9 cellular contexts compared by ENCODE assay signal in the genomic region with DNA sequence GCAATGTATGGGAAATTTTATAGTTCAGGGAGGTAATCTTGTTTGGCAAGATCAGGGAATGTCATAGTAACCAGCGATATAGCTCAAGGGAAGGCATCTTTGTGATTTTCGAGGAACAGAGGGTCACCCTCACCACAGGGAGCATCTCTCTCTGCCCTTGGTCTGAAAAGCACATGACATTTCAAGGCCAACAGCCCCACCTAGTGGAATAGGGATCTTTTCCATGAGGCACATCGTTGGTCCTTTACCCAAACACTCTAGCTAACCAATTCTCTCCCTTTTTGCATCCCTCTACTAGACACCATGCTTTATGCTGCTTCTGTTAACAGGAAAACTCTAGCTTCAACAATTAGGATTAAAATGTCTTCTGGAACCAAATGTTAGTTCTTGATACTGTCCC.
DNase-seq lines count a peak whose midpoint lies in the region; ATAC-seq, FAIRE-seq and TF ChIP-seq lines count a peak whose summit lies in the region.
"Had no signal": no experiment of that assay in that cellular context is flagged by ENCODE, and none has a peak within 500 bp of the region (broad histone marks: within the 10 kb centered on the region; RNA-seq: fewer than 3 reads in every experiment).

No MANE protein-coding gene starts in this region.

- peaks cover 33% of the 10 kb centered on the region for H3K9me3 Mint-ChIP-seq in CD8-positive, alpha-beta T cell
- peaks cover 34 to 49% of the 10 kb centered on the region in 2 donors for H3K9me3 Mint-ChIP-seq in stimulated activated naive CD8-positive, alpha-beta T cell treated with anti-CD3 and anti-CD28 coated beads, Interleukin-15, amount 100 ng/mL, for 72 hours

- H3K36me3 Mint-ChIP-seq in CD8-positive, alpha-beta T cell, result peaks cover 6% of the 10 kb centered on the region

- no peaks in the 10 kb centered on the region for H3K27me3 Mint-ChIP-seq in CD8-positive, alpha-beta T cell (ENCODE audit: low read depth)
- H3K27me3 Mint-ChIP-seq in stimulated activated naive CD8-positive, alpha-beta T cell treated with anti-CD3 and anti-CD28 coated beads, Interleukin-15, amount 100 ng/mL, for 72 hours, result no peaks in the 10 kb centered on the region
- H3K27me3 Mint-ChIP-seq: T-helper 17 cell had no signal

- CTCF ChIA-PET in CD8-positive, alpha-beta T cell (lab: Charles Lee), result interaction anchor here (0.9 to 1.9 kb wide), 5 partner anchors 341 to 869 kb away, joined by 3 to 9 read pairs (median 4); no protein-coding TSS in a partner anchor
- CTCF ChIA-PET in SK-N-SH (lab: Yijun Ruan, JAX) (interaction anchor here (0.6 to 1.2 kb wide), 6 partner anchors 13 to 1945 kb away, joined by 3 to 4 read pairs (median 3); no protein-coding TSS in a partner anchor), endothelial cell of umbilical vein (lab: Charles Lee) (interaction anchor here (0.6 to 3.3 kb wide), 10 partner anchors 343 to 1534 kb away, joined by 3 to 31 read pairs (median 4); no protein-coding TSS in a partner anchor)

- H2AFZ ChIP-seq in SK-N-SH (ENCODE audit: low read depth) (no peak overlapping the region), endothelial cell of umbilical vein (ENCODE audit: low read depth, low read length) (no peak overlapping the region)

- H3K9ac ChIP-seq in SK-N-SH (no peak overlapping the region), endothelial cell of umbilical vein (replicated peaks; ENCODE audit: extremely low read depth, insufficient read depth, low read length) (no peak overlapping the region)

- H3K9me1 ChIP-seq in endothelial cell of umbilical vein (replicated peaks; ENCODE audit: control insufficient read depth, extremely low read depth, insufficient read depth, low read length), result no peaks in the 10 kb centered on the region

- intact Hi-C loops in CD8-positive, alpha-beta T cell (cut with DNase I, micrococcal nuclease), result loop anchor here in 1 of 2 experiments (2.0 kb wide), 1 partner anchor 1534 kb away; no protein-coding TSS in a partner anchor
- intact Hi-C loops in endothelial cell of umbilical vein (cut with micrococcal nuclease), result loop anchor here (1.0 to 10.0 kb wide), 5 partner anchors 342 to 1008 kb away; no protein-coding TSS in a partner anchor

- H3K27ac Mint-ChIP-seq in CD8-positive, alpha-beta T cell, result no peak overlapping the region
- no peak overlapping the region for H3K27ac Mint-ChIP-seq in stimulated activated naive CD8-positive, alpha-beta T cell treated with anti-CD3 and anti-CD28 coated beads, Interleukin-15, amount 100 ng/mL, for 72 hours
- H3K27ac Mint-ChIP-seq: T-helper 17 cell had no signal

- H3K27ac ChIP-seq in CD8-positive, alpha-beta T cell (ENCODE audit: low read depth, low read length), result no peak overlapping the region
- H3K27ac ChIP-seq in SK-N-SH (ENCODE audit: low read depth in 2 of 2, low read length in 1 of 2) (no peak overlapping the region), endothelial cell of umbilical vein (ENCODE audit: insufficient read depth, low read depth, low read length) (no peak overlapping the region)

- dilution Hi-C loops in endothelial cell of umbilical vein (cut with MboI; ENCODE audit: extremely low pct_ligation_motif_present, low sequenced_read_pairs), result no loop called here

- H3K4me1 ChIP-seq in CD8-positive, alpha-beta T cell (ENCODE audit: insufficient read depth, low read length), result no peaks in the 10 kb centered on the region
- H3K4me1 ChIP-seq in SK-N-SH (ENCODE audit: control insufficient read depth in 1 of 2, insufficient read depth in 2 of 2, low read depth in 1 of 2, low read length in 1 of 2), result no peaks in the 10 kb centered on the region
- H3K4me1 ChIP-seq in endothelial cell of umbilical vein (ENCODE audit: control insufficient read depth, extremely low read depth, insufficient read depth, low read length), result no peaks in the 10 kb centered on the region

- peak in 6 of 7 experiments; percentile 5 to 53 (median 18) for DNase-seq in CD8-positive, alpha-beta T cell
- DNase-seq in GM13977 (ENCODE audit: low spot score) (peak; percentile 2), SK-N-SH (peak; percentile 4), endothelial cell of umbilical vein (ENCODE audit: low read depth, low spot score) (peak; percentile 39), epidermal melanocyte (ENCODE audit: insufficient read length, low spot score) (no peak)
- peak; percentile 11 to 16 for DNase-seq in stimulated activated naive CD8-positive, alpha-beta T cell treated with anti-CD3 and anti-CD28 coated beads, Interleukin-15, amount 100 ng/mL, for 72 hours

- H3K79me2 ChIP-seq in SK-N-SH (ENCODE audit: insufficient read depth) (no peaks in the 10 kb centered on the region), endothelial cell of umbilical vein (ENCODE audit: control insufficient read depth, insufficient read depth, low read length) (no peaks in the 10 kb centered on the region)

- FAIRE-seq in endothelial cell of umbilical vein (lab: Jason Lieb, UNC), result peak; percentile 84

- H3K36me3 ChIP-seq in CD8-positive, alpha-beta T cell (ENCODE audit: insufficient read depth, low read length), result no peaks in the 10 kb centered on the region
- H3K36me3 ChIP-seq in SK-N-SH (replicated peaks in 1 of 2; ENCODE audit: control insufficient read depth in 1 of 2, insufficient read depth in 2 of 2, low read length in 1 of 2) (no peaks in the 10 kb centered on the region), endothelial cell of umbilical vein (ENCODE audit: control insufficient read depth in 2 of 2, extremely low read depth in 1 of 2, insufficient read depth in 2 of 2, low read length in 2 of 2) (no peaks in the 10 kb centered on the region)

- H3K4me2 ChIP-seq in SK-N-SH (no peak overlapping the region), endothelial cell of umbilical vein (ENCODE audit: insufficient read depth, low read length) (no peak overlapping the region)

- no peak overlapping the region for H3K4me3 Mint-ChIP-seq in CD8-positive, alpha-beta T cell
- no peak overlapping the region for H3K4me3 Mint-ChIP-seq in stimulated activated naive CD8-positive, alpha-beta T cell treated with anti-CD3 and anti-CD28 coated beads, Interleukin-15, amount 100 ng/mL, for 72 hours
- H3K4me3 Mint-ChIP-seq: T-helper 17 cell had no signal

- H3K27me3 ChIP-seq in CD8-positive, alpha-beta T cell (ENCODE audit: insufficient read depth, low read length), result no peaks in the 10 kb centered on the region
- no peaks in the 10 kb centered on the region for H3K27me3 ChIP-seq in SK-N-SH (ENCODE audit: insufficient read depth)
- H3K27me3 ChIP-seq in endothelial cell of umbilical vein (ENCODE audit: control insufficient read depth in 2 of 2, insufficient read depth in 2 of 2, low read length in 2 of 2), result no peaks in the 10 kb centered on the region

- H3K9me2 ChIP-seq in SK-N-SH, result no peaks in the 10 kb centered on the region

- ATAC-seq in CD8-positive, alpha-beta T cell, result no peak
- ATAC-seq in HG03378 (IDR thresholded peaks at IDR 0.05; ENCODE audit: unreplicated experiment) (peak; percentile 62), HG03039 (IDR thresholded peaks at IDR 0.05; ENCODE audit: unreplicated experiment) (no peak)
- ATAC-seq in stimulated activated naive CD8-positive, alpha-beta T cell treated with anti-CD3 and anti-CD28 coated beads, Interleukin-15, amount 100 ng/mL, for 72 hours, result no peak
- ATAC-seq: T-helper 17 cell had no signal

- no TSS peak for BruUV-seq in endothelial cell of umbilical vein (replicated peaks; lab: Mats Ljungman, UMichigan)

- TF ChIP-seq RAD21 in SK-N-SH (IDR thresholded peaks at IDR 0.05; ENCODE audit: low read length), result peak; percentile 66

- no peaks in the 10 kb centered on the region for H4K20me1 ChIP-seq in SK-N-SH (ENCODE audit: insufficient read depth)
- H4K20me1 ChIP-seq in endothelial cell of umbilical vein (replicated peaks; ENCODE audit: control insufficient read depth, extremely low read depth, insufficient read depth, low read length), result no peaks in the 10 kb centered on the region

- peak; percentile 36 for TF ChIP-seq CTCF in CD8-positive, alpha-beta T cell (IDR thresholded peaks at IDR 0.05)
- TF ChIP-seq CTCF in GM13977 (IDR thresholded peaks at IDR 0.05; ENCODE audit: extremely low read depth, insufficient read depth, missing control alignments) (peak; percentile 64), SK-N-SH (IDR thresholded peaks at IDR 0.05) (peak; percentile 51), endothelial cell of umbilical vein (IDR thresholded peaks at IDR 0.05; ENCODE audit: extremely low read depth in 1 of 2, insufficient read depth in 1 of 2, low read depth in 1 of 2, low read length in 2 of 2) (peak; percentile 33 to 43)

- H3K4me1 Mint-ChIP-seq in CD8-positive, alpha-beta T cell (ENCODE audit: low read depth), result peaks cover 1% of the 10 kb centered on the region
- no peaks in the 10 kb centered on the region for H3K4me1 Mint-ChIP-seq in stimulated activated naive CD8-positive, alpha-beta T cell treated with anti-CD3 and anti-CD28 coated beads, Interleukin-15, amount 100 ng/mL, for 72 hours
- H3K4me1 Mint-ChIP-seq: T-helper 17 cell had no signal

- TF ChIP-seq POLR2A in endothelial cell of umbilical vein (IDR thresholded peaks at IDR 0.05; ENCODE audit: low read depth, low read length), result no peak

- POLR2A ChIA-PET in CD8-positive, alpha-beta T cell (lab: Charles Lee), result no interaction called here
- POLR2A ChIA-PET in SK-N-SH (lab: Yijun Ruan, JAX) (no interaction called here), endothelial cell of umbilical vein (lab: Charles Lee) (no interaction called here)

- H3F3A ChIP-seq in SK-N-SH (replicated peaks; ENCODE audit: insufficient read depth), result no peaks in the 10 kb centered on the region

- H3K9me3 ChIP-seq in CD8-positive, alpha-beta T cell (ENCODE audit: low read length), result no peaks in the 10 kb centered on the region
- no peaks in the 10 kb centered on the region for H3K9me3 ChIP-seq in SK-N-SH
- H3K9me3 ChIP-seq in endothelial cell of umbilical vein (replicated peaks; ENCODE audit: control insufficient read depth, insufficient read depth, low read length), result no peaks in the 10 kb centered on the region

- no peak overlapping the region for H3K4me3 ChIP-seq in CD8-positive, alpha-beta T cell (ENCODE audit: low read depth, low read length)
- H3K4me3 ChIP-seq in SK-N-SH (ENCODE audit: low read depth in 2 of 2, low read length in 1 of 2) (no peak overlapping the region), endothelial cell of umbilical vein (replicated peaks in 1 of 3; ENCODE audit: insufficient read depth in 1 of 3, low read depth in 1 of 3, low read length in 3 of 3) (no peak overlapping the region)

- WGBS in SK-N-SH (ENCODE audit: low lambda C conversion rate), result 27% methylated on average over 3 of the region's 3 CpGs

- no peak for TF ChIP-seq EP300 in SK-N-SH (IDR thresholded peaks at IDR 0.05; ENCODE audit: borderline replicate concordance in 1 of 2, low read depth in 1 of 2, low read length in 1 of 2)

- in situ Hi-C loops in GM13977 (cut with MboI; ENCODE audit: low pct_unique_long_range_greater_than_20kb, low sequenced_read_pairs, unreplicated experiment), result no loop called here

TF ChIP-seq in SK-N-SH, 30 proteins besides CTCF, POLR2A, EP300 and RAD21 (continues in another document):
- TF ChIP-seq CHD2 (IDR thresholded peaks at IDR 0.05; ENCODE audit: low read length, partially characterized antibody) (no peak), SMC3 (IDR thresholded peaks at IDR 0.05; ENCODE audit: low read depth, low read length) (peak; percentile 32; the same call in 1 of the 2 replicates)

TF ChIP-seq in endothelial cell of umbilical vein, 7 proteins besides CTCF, POLR2A, EP300 and RAD21 (continues in another document):
- TF ChIP-seq FOS (IDR thresholded peaks at IDR 0.05; ENCODE audit: borderline replicate concordance, insufficient read depth, low read length), result no peak
- no peak for TF ChIP-seq JUN (IDR thresholded peaks at IDR 0.05; ENCODE audit: borderline replicate concordance, insufficient read depth, insufficient read length, low read depth)
